ENCODE assay signal across 16 cellular contexts in the genomic region with DNA sequence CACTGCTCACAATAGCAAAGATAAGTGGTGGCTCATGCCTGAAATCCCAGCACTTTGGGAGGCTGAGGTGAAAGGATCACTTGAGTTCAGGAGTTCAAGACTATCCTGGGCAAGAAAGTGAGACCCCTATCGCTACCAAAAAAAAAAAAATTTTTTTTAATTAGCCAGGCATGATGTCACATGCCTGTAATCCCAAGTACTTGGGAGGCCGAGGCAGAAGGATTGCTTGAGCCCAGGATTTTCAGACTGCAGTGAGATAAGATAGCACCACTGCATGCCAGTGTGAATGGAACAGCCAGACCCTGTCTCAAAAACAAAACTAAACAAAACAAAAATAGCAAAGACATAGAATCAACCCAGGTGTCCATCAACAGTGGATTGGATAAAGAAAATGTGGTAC. TPM values are rescaled to one million over a fixed set of nuclear protein-coding genes. Genes with fewer than 3 reads are reported as not detected.
"Had no signal": no experiment of that assay in that cellular context is flagged by ENCODE, and none has a peak within 500 bp of the region (broad histone marks: within the 10 kb centered on the region; RNA-seq: fewer than 3 reads in every experiment).

No MANE protein-coding gene starts in this region.

- H3K9me3 Mint-ChIP-seq: T-cell had no signal

- H3K27ac ChIP-seq: thoracic aorta had no signal

- H3K36me3 ChIP-seq: prostate gland, thoracic aorta had no signal

- H3K4me3 Mint-ChIP-seq: nephron, T-cell had no signal

- H3K9me3 ChIP-seq: prostate gland, thoracic aorta had no signal

- ATAC-seq: activated CD4-positive, CD25-positive, alpha-beta regulatory T cell treated with anti-CD3 and anti-CD28 coated beads, Interleukin-2, amount 50 U/mL, for 24 hours; left ventricle myocardium superior; right cardiac atrium; T-cell had no signal

- DNase-seq: activated CD4-positive, alpha-beta T cell treated with anti-CD3 and anti-CD28 coated beads, Interleukin-2, amount 50 U/mL, for 1 hour; activated naive CD4-positive, alpha-beta T cell treated with Interleukin-2 at 50 U/mL for 16 hours; activated T-cell treated with anti-CD3 and anti-CD28 coated beads for 4 hours; aorta; hypothalamus; left ventricle myocardium superior; mesendoderm; nucleus accumbens; right cardiac atrium; stimulated activated CD4-positive, alpha-beta T cell treated with anti-CD3 and anti-CD28 coated beads, Interleukin-1b, Interleukin-23, amount 100 ng/mL, for 48 hours; T-cell; T-helper 9 cell had no signal

- H3K27me3 Mint-ChIP-seq: T-cell had no signal

- H3K4me1 Mint-ChIP-seq: T-cell had no signal

- H3K4me1 ChIP-seq: prostate gland had no signal

- H3K36me3 Mint-ChIP-seq: T-cell had no signal

- H3K27ac Mint-ChIP-seq: T-cell had no signal

- H3K4me3 ChIP-seq: prostate gland, thoracic aorta had no signal

RNA-seq across cellular contexts. Expression of gene HSF2BP, which starts 50.6 kb away (rescaled TPM):
- total RNA-seq: left ventricle myocardium superior had no signal
- polyA plus RNA-seq: aorta had no signal
